10 cellular contexts compared by ENCODE assay signal in genomic region chr5:69367697-69368279, GRCh38. TPM values are rescaled to one million over a fixed set of nuclear protein-coding genes. Genes with fewer than 3 reads are reported as not detected.
DNase-seq lines count a peak whose midpoint lies in the region; TF ChIP-seq lines count a peak whose summit lies in the region.
"Had no signal": no experiment of that assay in that cellular context is flagged by ENCODE, and none has a peak within 500 bp of the region (broad histone marks: within the 10 kb centered on the region; RNA-seq: fewer than 3 reads in every experiment).

No MANE protein-coding gene starts in this region.

- H3K23ac ChIP-seq in mesendoderm (ENCODE audit: low read length) = no peak overlapping the region

- no peak overlapping the region for H2BK120ac ChIP-seq in mesendoderm (ENCODE audit: low read depth, low read length)

- H3K27ac ChIP-seq in HUES6 (ENCODE audit: low read depth, low read length) = peak overlapping the region; percentile 97; the same call in 1 of the 2 replicates
- peak overlapping the region in 1 of 2 donors; percentile 90 for H3K27ac ChIP-seq in ascending aorta
- no peak overlapping the region for H3K27ac ChIP-seq in mesendoderm (ENCODE audit: low read depth, low read length)
- H3K27ac ChIP-seq in prostate gland = no peak overlapping the region

- no peak overlapping the region for H2BK15ac ChIP-seq in mesendoderm (replicated peaks; ENCODE audit: low read depth)

- peaks cover 45% of the 10 kb centered on the region for H3K79me2 ChIP-seq in mesendoderm (ENCODE audit: control insufficient read depth, insufficient read depth, low read length)

- H4K8ac ChIP-seq in mesendoderm (ENCODE audit: low read depth, low read length) = no peak overlapping the region

- peak overlapping the region; percentile 99 for H3K9ac ChIP-seq in HUES6 (ENCODE audit: low read length)
- H3K9ac ChIP-seq in mesendoderm (ENCODE audit: low read length) = peak overlapping the region; percentile 39

- H3K56ac ChIP-seq in mesendoderm (ENCODE audit: low read length) = peak overlapping the region; percentile 27

- DNase-seq in BE2C (no peak), ascending aorta (ENCODE audit: low spot score in 2 of 2) (no peak), mesendoderm (no peak), HCEC 1CT (no peak), GM13976 (ENCODE audit: low spot score) (no peak), NCI-H526 treated with DMSO at 0.1 percent for 48 hours (lab: John Stamatoyannopoulos, UW) (no peak), prostate gland (ENCODE audit: low spot score) (no peak)
- DNase-seq: central memory CD4-positive, alpha-beta T cell; NCI-H187 treated with DMSO at 0.1 percent for 48 hours had no signal

- H2BK5ac ChIP-seq in mesendoderm (ENCODE audit: low read length) = no peak overlapping the region

- TF ChIP-seq CTCF in BE2C (IDR thresholded peaks at IDR 0.05; ENCODE audit: low read depth, low read length) = peak; percentile 17; the same call in 1 of the 2 replicates
- no peak for TF ChIP-seq CTCF in ascending aorta (IDR thresholded peaks at IDR 0.05)
- TF ChIP-seq CTCF in GM13976 (IDR thresholded peaks at IDR 0.05; ENCODE audit: borderline replicate concordance, control extremely low read depth, extremely low read depth, insufficient read depth, missing control alignments) = no peak
- no peak for TF ChIP-seq CTCF in prostate gland (IDR thresholded peaks at IDR 0.05)

- no peaks in the 10 kb centered on the region for H3K27me3 ChIP-seq in BE2C
- H3K27me3 ChIP-seq in HUES6 (ENCODE audit: control insufficient read depth, insufficient read depth, low read length) = no peaks in the 10 kb centered on the region
- H3K27me3 ChIP-seq in ascending aorta = no peaks in the 10 kb centered on the region
- H3K27me3 ChIP-seq in mesendoderm (ENCODE audit: insufficient read depth, low read length, poor library complexity) = no peaks in the 10 kb centered on the region
- H3K27me3 ChIP-seq in prostate gland (replicated peaks; ENCODE audit: insufficient read depth) = no peaks in the 10 kb centered on the region

- no peaks in the 10 kb centered on the region for H3K9me3 ChIP-seq in BE2C
- no peaks in the 10 kb centered on the region for H3K9me3 ChIP-seq in HUES6 (ENCODE audit: control insufficient read depth, insufficient read depth, low read depth, low read length)
- no peaks in the 10 kb centered on the region for H3K9me3 ChIP-seq in ascending aorta
- H3K9me3 ChIP-seq in prostate gland = no peaks in the 10 kb centered on the region

- H2AK5ac ChIP-seq in mesendoderm (ENCODE audit: low read length) = no peak overlapping the region

- no peak overlapping the region for H4K5ac ChIP-seq in mesendoderm (ENCODE audit: low read length)

- H3K4me1 ChIP-seq in BE2C = peaks cover 2% of the 10 kb centered on the region; the same call in 1 of the 2 replicates
- H3K4me1 ChIP-seq in HUES6 (ENCODE audit: control insufficient read depth, insufficient read depth, low read length) = peaks cover 6% of the 10 kb centered on the region
- peaks cover 7 to 18% of the 10 kb centered on the region in 2 donors for H3K4me1 ChIP-seq in ascending aorta
- no peaks in the 10 kb centered on the region for H3K4me1 ChIP-seq in mesendoderm (ENCODE audit: control insufficient read depth, low read depth, low read length)
- no peaks in the 10 kb centered on the region for H3K4me1 ChIP-seq in prostate gland (replicated peaks)

- in situ Hi-C loops in GM13976 (cut with MboI; ENCODE audit: low sequenced_read_pairs, unreplicated experiment) = loop anchor here (25.0 kb wide), 1 partner anchor 280 kb away; the partner anchor contains the start of gene SLC30A5

- intact Hi-C loops in ascending aorta (cut with DNase I) (loop anchor here (2.0 kb wide), 2 partner anchors 35 to 201 kb away; partner anchors contain the start of genes CCDC125 and CCNB1), prostate gland (cut with DNase I) (no loop called here)

- H3K4ac ChIP-seq in mesendoderm (ENCODE audit: low read depth, low read length) = no peak overlapping the region

- no peak overlapping the region for H3K4me2 ChIP-seq in mesendoderm (ENCODE audit: low read length)

- WGBS in mesendoderm (ENCODE audit: extremely low coverage, insufficient coverage, low lambda C conversion rate) = no CpG with 5 or more reads among the region's 11 CpGs
- 84% methylated on average over 11 of the region's 11 CpGs for whole genome bisulfite sequencing in prostate gland

- peaks cover 34% of the 10 kb centered on the region for H3K36me3 ChIP-seq in BE2C
- H3K36me3 ChIP-seq in HUES6 (ENCODE audit: control insufficient read depth, insufficient read depth, low read length) = peaks cover 35% of the 10 kb centered on the region
- H3K36me3 ChIP-seq in ascending aorta = peaks cover 17 to 29% of the 10 kb centered on the region in 2 donors
- peaks cover 5% of the 10 kb centered on the region for H3K36me3 ChIP-seq in mesendoderm (ENCODE audit: control insufficient read depth, insufficient read depth, low read length)
- H3K36me3 ChIP-seq in prostate gland = no peaks in the 10 kb centered on the region

- peaks cover 9% of the 10 kb centered on the region for H3K79me1 ChIP-seq in mesendoderm (ENCODE audit: low read length)

- H3K18ac ChIP-seq in mesendoderm (ENCODE audit: low read length) = no peak overlapping the region

- H3K4me3 ChIP-seq in BE2C (ENCODE audit: low read depth, low read length) (peak overlapping the region; percentile 86), HUES6 (ENCODE audit: low read depth, low read length) (peak overlapping the region; percentile 87), ascending aorta (peak overlapping the region; percentile 21 to 70), mesendoderm (ENCODE audit: low read length) (no peak overlapping the region), prostate gland (no peak overlapping the region)

- TF ChIP-seq POLR2A in prostate gland (IDR thresholded peaks at IDR 0.05) = no peak

RNA-seq across cellular contexts. Expression of gene AK6, which starts 1.5 kb away (rescaled TPM):
- 101 TPM for polyA plus RNA-seq in BE2C (2012; ENCODE audit: insufficient read depth, insufficient read length, low read depth)
- total RNA-seq in ascending aorta (3.9 TPM), prostate gland (10 to 100 TPM; 21.3 to 33.0 TPM)
- 86.3 TPM for polyA plus RNA-seq in mesendoderm (2013, experiment 1 of 2)
- polyA plus RNA-seq in mesendoderm (2013, experiment 2 of 2) = 88.1 TPM

RNA-seq across cellular contexts. Expression of gene TAF9, which starts 1.5 kb away (rescaled TPM):
- polyA plus RNA-seq in BE2C (2012; ENCODE audit: insufficient read depth, insufficient read length, low read depth) = 63.1 TPM
- total RNA-seq in ascending aorta (6.3 TPM), prostate gland (10 to 100 TPM; 32.2 to 50.1 TPM)
- 97.1 TPM for polyA plus RNA-seq in mesendoderm (2013, experiment 1 of 2)
- polyA plus RNA-seq in mesendoderm (2013, experiment 2 of 2) = 96.1 TPM

RNA-seq across cellular contexts. Expression of gene RAD17, which starts 1.8 kb away (rescaled TPM):
- polyA plus RNA-seq in BE2C (2012; ENCODE audit: insufficient read depth, insufficient read length, low read depth) = 55.8 TPM
- total RNA-seq in ascending aorta (24.4 TPM), prostate gland (10 to 100 TPM; 28.8 to 29.5 TPM)
- 23.9 TPM for polyA plus RNA-seq in mesendoderm (2013, experiment 1 of 2)
- 24.0 TPM for polyA plus RNA-seq in mesendoderm (2013, experiment 2 of 2)

RNA-seq across cellular contexts. Expression of gene CCDC125, which starts 35.2 kb away (rescaled TPM):
- 6.1 TPM for polyA plus RNA-seq in BE2C (2012; ENCODE audit: insufficient read depth, insufficient read length, low read depth)
- total RNA-seq in ascending aorta (5.2 TPM), prostate gland (10 to 100 TPM; 12.9 to 21.7 TPM)
- 0.95 TPM for polyA plus RNA-seq in mesendoderm (2013, experiment 1 of 2)
- polyA plus RNA-seq in mesendoderm (2013, experiment 2 of 2) = 1.1 TPM

RNA-seq across cellular contexts. Expression of gene MARVELD2, which starts 47.1 kb away (rescaled TPM):
- not detected for polyA plus RNA-seq in BE2C (2012; ENCODE audit: insufficient read depth, insufficient read length, low read depth)
- total RNA-seq in ascending aorta (not detected), prostate gland (10 to 100 TPM in 1 of 2 donors, 1 to 10 TPM in 1; 9.5 to 30.1 TPM)
- 14.7 TPM for polyA plus RNA-seq in mesendoderm (2013, experiment 1 of 2)
- 15.2 TPM for polyA plus RNA-seq in mesendoderm (2013, experiment 2 of 2)

Comparison
In these comparisons a context has a peak if more than half of its experiments do, and no peak if none do; other contexts are left out.
1. H3K4me3 ChIP-seq: peak in BE2C (single experiment), HUES6 (single experiment) and ascending aorta (2 of 2); none in mesendoderm (single experiment) and prostate gland (0 of 2).